ENCODE assay signal across 15 cellular contexts in genomic region chr10:51894752-51895151, GRCh38.
DNase-seq lines count a peak whose midpoint lies in the region; ATAC-seq and TF ChIP-seq lines count a peak whose summit lies in the region.
"Had no signal": no experiment of that assay in that cellular context is flagged by ENCODE, and none has a peak within 500 bp of the region (broad histone marks: within the 10 kb centered on the region; RNA-seq: fewer than 3 reads in every experiment).

No MANE protein-coding gene starts in this region.

- no peak for TF ChIP-seq CTCF in choroid plexus epithelial cell (conservative IDR thresholded peaks at IDR 0.05; ENCODE audit: low read depth, low read length)
- TF ChIP-seq CTCF in smooth muscle cell (IDR thresholded peaks at IDR 0.05; ENCODE audit: borderline replicate concordance, insufficient read depth, poor library complexity, severe bottlenecking), result no peak
- TF ChIP-seq CTCF in psoas muscle (IDR thresholded peaks at IDR 0.05), result no peak

- peak overlapping the region; percentile 39 for H3K9ac ChIP-seq in smooth muscle cell (ENCODE audit: low read depth)

- no peaks in the 10 kb centered on the region for H3K9me3 ChIP-seq in smooth muscle cell (replicated peaks; ENCODE audit: low read depth)
- no peaks in the 10 kb centered on the region for H3K9me3 ChIP-seq in psoas muscle

- peak; percentile 13 for DNase-seq in GM03348 (ENCODE audit: low spot score)
- DNase-seq in choroid plexus epithelial cell (ENCODE audit: low read depth), result peak; percentile 79
- no peak for DNase-seq in left ventricle myocardium superior
- no peak for DNase-seq in smooth muscle cell (lab: John Stamatoyannopoulos, UW; ENCODE audit: unreplicated experiment)
- DNase-seq in NCI-H146 (lab: John Stamatoyannopoulos, UW), result no peak
- no peak for DNase-seq in stimulated activated CD4-positive, alpha-beta T cell treated with anti-CD3 and anti-CD28 coated beads, Interleukin-4, amount 100 ng/mL, for 4 hours
- no peak for DNase-seq in psoas muscle
- DNase-seq: Kasumi-1, naive B cell, NCI-H1417 treated with DMSO at 0.1 percent for 48 hours, NCI-H2227 treated with DMSO at 0.1 percent for 48 hours had no signal

- H3K27ac ChIP-seq in smooth muscle cell (ENCODE audit: low read depth), result peak overlapping the region; percentile 72
- no peak overlapping the region for H3K27ac ChIP-seq in psoas muscle
- H3K27ac ChIP-seq: epithelial cell of prostate, VCaP had no signal

- H2AFZ ChIP-seq in smooth muscle cell (ENCODE audit: low read depth), result no peak overlapping the region

- H3F3A ChIP-seq in smooth muscle cell (ENCODE audit: low read depth), result no peaks in the 10 kb centered on the region

- H3K79me2 ChIP-seq in smooth muscle cell (ENCODE audit: low read depth), result no peaks in the 10 kb centered on the region

- no peaks in the 10 kb centered on the region for H3K27me3 ChIP-seq in smooth muscle cell (ENCODE audit: low read depth)
- no peaks in the 10 kb centered on the region for H3K27me3 ChIP-seq in psoas muscle (ENCODE audit: insufficient read depth in 3 of 3, low read length in 2 of 3)

- H3K4me2 ChIP-seq in smooth muscle cell, result peak overlapping the region; percentile 19

- WGBS in smooth muscle cell (ENCODE audit: low lambda C conversion rate), result 84% methylated on average over 3 of the region's 3 CpGs
- WGBS in psoas muscle, 3 donors, result 87 to 89% (median 88%) methylated on average over 3 of the region's 3 CpGs

- H3K4me3 ChIP-seq in choroid plexus epithelial cell (ENCODE audit: low read depth, low read length) (no peak overlapping the region), smooth muscle cell (no peak overlapping the region), psoas muscle (no peak overlapping the region)

- intact Hi-C loops in left ventricle myocardium superior (cut with micrococcal nuclease), result no loop called here
- intact Hi-C loops in psoas muscle (cut with DNase I), result no loop called here

- H3K4me1 ChIP-seq in smooth muscle cell (ENCODE audit: low read depth) (peaks cover 9% of the 10 kb centered on the region), psoas muscle (peaks cover 10% of the 10 kb centered on the region)

- no peaks in the 10 kb centered on the region for H3K36me3 ChIP-seq in smooth muscle cell (ENCODE audit: low read depth)
- H3K36me3 ChIP-seq in psoas muscle (ENCODE audit: insufficient read depth in 1 of 2, low read depth in 1 of 2), result no peaks in the 10 kb centered on the region

- H4K20me1 ChIP-seq in smooth muscle cell (ENCODE audit: low read depth), result no peaks in the 10 kb centered on the region

- ATAC-seq in left ventricle myocardium superior (peak; percentile 65), psoas muscle (no peak), GM18520 (IDR thresholded peaks at IDR 0.05; ENCODE audit: unreplicated experiment) (no peak)
- ATAC-seq: HCT116 had no signal

Comparison
In these comparisons a context has a peak if more than half of its experiments do, and no peak if none do; other contexts are left out.
1. DNase-seq: peak in GM03348 (single experiment) and choroid plexus epithelial cell (single experiment); none in left ventricle myocardium superior (single experiment), smooth muscle cell (single experiment), NCI-H146 (single experiment), stimulated activated CD4-positive, alpha-beta T cell treated with anti-CD3 and anti-CD28 coated beads, Interleukin-4, amount 100 ng/mL, for 4 hours (0 of 2) and psoas muscle (0 of 2).